8 cellular contexts compared by ENCODE assay signal in genomic region chr5:150138551-150139265, GRCh38. TPM values are rescaled to one million over a fixed set of nuclear protein-coding genes. Genes with fewer than 3 reads are reported as not detected.
DNase-seq lines count a peak whose midpoint lies in the region; ATAC-seq and TF ChIP-seq lines count a peak whose summit lies in the region.

No MANE protein-coding gene starts in this region.

- CTCF ChIA-PET in activated naive CD4-positive, alpha-beta T cell treated with anti-CD3 and anti-CD28 coated beads for 36 hours (lab: Charles Lee) = interaction anchor here (1.0 kb wide), 1 partner anchor 13 kb away, joined by 7 read pairs; no protein-coding TSS in a partner anchor

- no peak overlapping the region for H3K4me3 Mint-ChIP-seq in activated naive CD4-positive, alpha-beta T cell treated with anti-CD3 and anti-CD28 coated beads for 36 hours
- H3K4me3 Mint-ChIP-seq in effector memory CD8-positive, alpha-beta T cell = no peak overlapping the region

- H3K36me3 ChIP-seq in brain microvascular endothelial cell (replicated peaks) = peaks cover 38% of the 10 kb centered on the region
- H3K36me3 ChIP-seq in skeletal muscle satellite cell (ENCODE audit: insufficient read depth, low read length) = peaks cover 6% of the 10 kb centered on the region

- peaks cover 67% of the 10 kb centered on the region for H3K4me1 ChIP-seq in skeletal muscle satellite cell (ENCODE audit: control insufficient read depth, insufficient read depth, low read length)

- no peaks in the 10 kb centered on the region for H3K9me3 Mint-ChIP-seq in activated naive CD4-positive, alpha-beta T cell treated with anti-CD3 and anti-CD28 coated beads for 36 hours
- no peaks in the 10 kb centered on the region for H3K9me3 Mint-ChIP-seq in effector memory CD8-positive, alpha-beta T cell

- ATAC-seq in GM21390 (IDR thresholded peaks at IDR 0.05; ENCODE audit: unreplicated experiment) = no peak
- ATAC-seq in effector memory CD8-positive, alpha-beta T cell (replicated peaks) = no peak

- no peak for TF ChIP-seq CTCF in brain microvascular endothelial cell (IDR thresholded peaks at IDR 0.05; ENCODE audit: low read depth, low read length, missing control alignments)

- no peaks in the 10 kb centered on the region for H3K9me3 ChIP-seq in skeletal muscle satellite cell (replicated peaks; ENCODE audit: low read length)

- H3K9ac ChIP-seq in skeletal muscle satellite cell (ENCODE audit: low read depth, low read length) = peak overlapping the region; percentile 63

- H3K27ac Mint-ChIP-seq in activated naive CD4-positive, alpha-beta T cell treated with anti-CD3 and anti-CD28 coated beads for 36 hours = no peak overlapping the region
- H3K27ac Mint-ChIP-seq in effector memory CD8-positive, alpha-beta T cell = no peak overlapping the region

- intact Hi-C loops in activated naive CD4-positive, alpha-beta T cell treated with anti-CD3 and anti-CD28 coated beads for 36 hours (cut with micrococcal nuclease) = no loop called here

- H3K27ac ChIP-seq in brain microvascular endothelial cell = peak overlapping the region; percentile 94

- peak overlapping the region; percentile 9 for H3K4me3 ChIP-seq in brain microvascular endothelial cell (ENCODE audit: low read depth, low read length)
- peak overlapping the region; percentile 23 for H3K4me3 ChIP-seq in skeletal muscle satellite cell (ENCODE audit: low read length)

- no peaks in the 10 kb centered on the region for H3K27me3 Mint-ChIP-seq in activated naive CD4-positive, alpha-beta T cell treated with anti-CD3 and anti-CD28 coated beads for 36 hours (ENCODE audit: low read depth)
- H3K27me3 Mint-ChIP-seq in effector memory CD8-positive, alpha-beta T cell = peaks cover 0 to 24% of the 10 kb centered on the region in 2 donors

- no peaks in the 10 kb centered on the region for H3K27me3 ChIP-seq in brain microvascular endothelial cell (replicated peaks)
- H3K27me3 ChIP-seq in skeletal muscle satellite cell (ENCODE audit: control insufficient read depth, insufficient read depth, low read length) = no peaks in the 10 kb centered on the region

- in situ Hi-C loops in brain microvascular endothelial cell (cut with HindIII; ENCODE audit: low pct_ligation_motif_present, low sequenced_read_pairs) = no loop called here

- DNase-seq in H4 (ENCODE audit: low spot score) = peak; percentile 89
- peak; percentile 92 for DNase-seq in brain microvascular endothelial cell
- DNase-seq in islet precursor cell = peak; percentile 97
- DNase-seq in activated naive CD4-positive, alpha-beta T cell treated with anti-CD3 and anti-CD28 coated beads for 36 hours = no peak
- no peak for DNase-seq in NCI-H82 (lab: John Stamatoyannopoulos, UW)
- DNase-seq in effector memory CD8-positive, alpha-beta T cell = no peak

- no peaks in the 10 kb centered on the region for H3K36me3 Mint-ChIP-seq in activated naive CD4-positive, alpha-beta T cell treated with anti-CD3 and anti-CD28 coated beads for 36 hours (ENCODE audit: low read depth)
- no peaks in the 10 kb centered on the region for H3K36me3 Mint-ChIP-seq in effector memory CD8-positive, alpha-beta T cell (ENCODE audit: insufficient read depth)

- H3K4me2 ChIP-seq in skeletal muscle satellite cell (ENCODE audit: low read length) = peak overlapping the region; percentile 72

- H3K4me1 Mint-ChIP-seq in activated naive CD4-positive, alpha-beta T cell treated with anti-CD3 and anti-CD28 coated beads for 36 hours (ENCODE audit: low read depth) = no peaks in the 10 kb centered on the region
- no peaks in the 10 kb centered on the region for H3K4me1 Mint-ChIP-seq in effector memory CD8-positive, alpha-beta T cell (ENCODE audit: low read depth in 2 of 2)

RNA-seq across cellular contexts. Expression of gene PDGFRB, which starts 16.9 kb away (rescaled TPM):
- 21.6 and 30.1 TPM in 2 replicates for total RNA-seq in H4 (2014; rRNA removed; shearing (Covaris generic))
- total RNA-seq in skeletal muscle satellite cell (2012; rRNA removed) = 70.7 and 117 TPM in 2 replicates
- total RNA-seq in activated naive CD4-positive, alpha-beta T cell treated with anti-CD3 and anti-CD28 coated beads for 36 hours = 1 to 10 TPM in 1 of 2 experiments, under 1 TPM in 1; 0.14 to 1.0 TPM

RNA-seq across cellular contexts. Expression of gene CDX1, which starts 27.9 kb away (rescaled TPM):
- total RNA-seq in H4 (2014; rRNA removed; shearing (Covaris generic)) = not detected in 2 replicates
- not detected in 2 replicates for total RNA-seq in skeletal muscle satellite cell (2012; rRNA removed)
- total RNA-seq in activated naive CD4-positive, alpha-beta T cell treated with anti-CD3 and anti-CD28 coated beads for 36 hours = not detected

RNA-seq across cellular contexts. Expression of gene SLC6A7, which starts 51.2 kb away (rescaled TPM):
- total RNA-seq in H4 (2014; rRNA removed; shearing (Covaris generic)) = not detected in 2 replicates
- total RNA-seq in skeletal muscle satellite cell (2012; rRNA removed) = under 0.01 TPM in 1 of 2 replicates, not detected in the other
- not detected for total RNA-seq in activated naive CD4-positive, alpha-beta T cell treated with anti-CD3 and anti-CD28 coated beads for 36 hours

RNA-seq across cellular contexts. Expression of gene CSF1R, which starts 52.4 kb away (rescaled TPM):
- 0.02 TPM in 1 of 2 replicates, not detected in the other for total RNA-seq in H4 (2014; rRNA removed; shearing (Covaris generic))
- total RNA-seq in skeletal muscle satellite cell (2012; rRNA removed) = 0.22 TPM in 1 of 2 replicates, not detected in the other
- total RNA-seq in activated naive CD4-positive, alpha-beta T cell treated with anti-CD3 and anti-CD28 coated beads for 36 hours = 1 to 10 TPM in 1 of 2 experiments, under 1 TPM in 1; 0.94 to 1.8 TPM

Comparison
In these comparisons a context has a peak if more than half of its experiments do, and no peak if none do; other contexts are left out.
1. DNase-seq: peak in H4 (single experiment), brain microvascular endothelial cell (single experiment) and islet precursor cell (single experiment); none in activated naive CD4-positive, alpha-beta T cell treated with anti-CD3 and anti-CD28 coated beads for 36 hours (single experiment), NCI-H82 (single experiment) and effector memory CD8-positive, alpha-beta T cell (0 of 3).
2. RNA of gene PDGFRB, which starts 16.9 kb away (total RNA-seq): 21.6 to 30.1 TPM in H4; 0.14 to 1.0 TPM in activated naive CD4-positive, alpha-beta T cell treated with anti-CD3 and anti-CD28 coated beads for 36 hours; every median in the first group is over 10 times any median in the second.